8 cellular contexts compared by ENCODE assay signal in the genomic region with DNA sequence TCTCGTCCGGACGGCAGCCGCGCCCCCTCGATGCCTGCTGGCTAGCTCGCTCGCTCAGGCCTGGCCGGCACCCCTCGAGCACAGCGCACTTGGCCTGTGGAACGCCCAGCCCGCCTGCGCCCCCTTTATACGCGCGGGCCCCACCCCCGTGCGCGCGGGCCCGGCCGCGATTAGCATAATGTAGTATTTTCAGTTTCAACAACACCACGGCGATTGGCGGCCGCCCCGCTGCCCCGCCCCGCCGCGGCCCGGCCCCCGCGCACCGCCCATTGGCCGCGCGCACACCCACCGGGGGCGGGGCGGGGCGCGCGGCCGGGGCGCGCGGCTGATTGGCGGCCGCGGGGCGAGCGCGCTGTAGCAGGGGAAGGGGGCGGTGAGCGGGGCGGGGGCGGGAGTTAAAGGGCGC. TPM values are rescaled to one million over a fixed set of nuclear protein-coding genes. Genes with fewer than 3 reads are reported as not detected.
A peak's percentile ranks its signal among the peaks of the same experiment; 100 is the strongest.
DNase-seq lines count a peak whose midpoint lies in the region; ATAC-seq, FAIRE-seq and TF ChIP-seq lines count a peak whose summit lies in the region.

TSS of gene CDKN1C (minus strand) at position 100 of the 406 bp plus-strand sequence. CDS start 319 bp downstream, outside the sequence.

- peak within 1 kb of the TSS; percentile 50 for H3K4me3 ChIP-seq in AG09309 (ENCODE audit: control insufficient read depth, low read depth, low read length)

- H3K4me1 Mint-ChIP-seq in endothelial cell (ENCODE audit: unreplicated experiment): peaks cover 8% of the 10 kb centered on the region

- H3K27me3 Mint-ChIP-seq in endothelial cell (ENCODE audit: unreplicated experiment): peaks cover 20% of the 10 kb centered on the region

- H3K27ac Mint-ChIP-seq in endothelial cell (ENCODE audit: unreplicated experiment): no peak within 1 kb of the TSS

- H3K36me3 Mint-ChIP-seq in endothelial cell (ENCODE audit: low read depth, unreplicated experiment): no peaks in the 10 kb centered on the region

- ATAC-seq in HG03432 (IDR thresholded peaks at IDR 0.05; ENCODE audit: unreplicated experiment): peak; percentile 73

- DNase-seq in AG09309 (ENCODE audit: low read depth) (no peak), GM19239 (ENCODE audit: insufficient read length, low spot score) (peak; percentile 98), NCI-H774 (lab: John Stamatoyannopoulos, UW) (peak; percentile 81), endothelial cell (ENCODE audit: low spot score) (peak; percentile 85), middle frontal gyrus (ENCODE audit: extremely low spot score, low spot score) (peak; percentile 59)
- peak; percentile 88 for DNase-seq in activated CD8-positive, alpha-beta memory T cell treated with anti-CD3 and anti-CD28 coated beads, Interleukin-2, amount 50 U/mL, for 48 hours
- DNase-seq in stimulated activated CD8-positive, alpha-beta memory T cell treated with anti-CD3 and anti-CD28 coated beads, Interleukin-2, amount 100 ng/mL, for 1 hour (ENCODE audit: low read depth in 2 of 2): peak; percentile 67 to 72

- FAIRE-seq in GM19239 (lab: Jason Lieb, UNC): no peak

- H3K9me3 Mint-ChIP-seq in endothelial cell (ENCODE audit: unreplicated experiment): no peaks in the 10 kb centered on the region

- peak within 1 kb of the TSS; percentile 95 for H3K4me3 Mint-ChIP-seq in endothelial cell (ENCODE audit: unreplicated experiment)

- no peak for TF ChIP-seq CTCF in AG09309 (IDR thresholded peaks at IDR 0.05; ENCODE audit: control insufficient read depth, insufficient read depth, low read depth, low read length, missing control alignments)
- no peak for TF ChIP-seq CTCF in endothelial cell (IDR thresholded peaks at IDR 0.05; ENCODE audit: unreplicated experiment)

RNA-seq across cellular contexts. Expression of gene CDKN1C, which starts in this region (rescaled TPM):
- total RNA-seq in endothelial cell (ENCODE audit: unreplicated experiment): 25.3 TPM
